In the genomic region with DNA sequence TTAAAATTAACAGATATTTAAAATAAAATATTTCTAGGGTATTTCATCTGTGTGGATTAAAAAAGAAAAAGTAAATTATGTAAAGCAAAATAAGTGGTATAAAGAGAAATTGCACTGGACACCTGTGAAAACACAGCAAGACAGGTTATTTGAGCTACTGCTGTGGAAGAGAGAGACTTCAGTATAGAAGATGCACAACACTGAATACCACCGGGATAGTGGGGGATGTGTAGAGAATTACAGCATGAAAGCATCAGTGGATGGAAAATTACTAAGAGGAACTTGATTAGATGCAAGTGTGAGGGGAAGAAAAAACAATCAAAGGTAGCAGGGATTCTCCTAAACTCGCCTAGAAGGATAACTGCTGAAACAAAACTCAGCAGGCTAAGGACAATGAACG, we compare ENCODE assay signal across 26 cellular contexts.
DNase-seq lines count a peak whose midpoint lies in the region; ATAC-seq and TF ChIP-seq lines count a peak whose summit lies in the region.
"Had no signal": no experiment of that assay in that cellular context is flagged by ENCODE, and none has a peak within 500 bp of the region (broad histone marks: within the 10 kb centered on the region; RNA-seq: fewer than 3 reads in every experiment).

No MANE protein-coding gene starts in this region.

- TF ChIP-seq POLR2A in sigmoid colon (IDR thresholded peaks at IDR 0.05), result no peak

- H3K4me3 ChIP-seq in DND-41 (ENCODE audit: low read depth in 1 of 2, low read length in 2 of 2), result no peak overlapping the region
- 0 out of 2 replicates have a peak overlapping the region, but pooled peaks have one; percentile 10 for H3K4me3 ChIP-seq in GM23338
- H3K4me3 ChIP-seq in choroid plexus epithelial cell (ENCODE audit: low read depth, low read length), result no peak overlapping the region
- no peak overlapping the region for H3K4me3 ChIP-seq in sigmoid colon
- H3K4me3 ChIP-seq: ascending aorta, cardiac muscle cell, coronary artery, esophagus muscularis mucosa, heart right ventricle, uterus had no signal

- H3K27me3 ChIP-seq in DND-41 (ENCODE audit: insufficient read depth, low read length, poor library complexity) (no peaks in the 10 kb centered on the region), GM23338 (ENCODE audit: insufficient read depth) (no peaks in the 10 kb centered on the region), sigmoid colon (no peaks in the 10 kb centered on the region)
- H3K27me3 ChIP-seq: ascending aorta, cardiac muscle cell, esophagus muscularis mucosa, foreskin keratinocyte, heart right ventricle, uterus had no signal

- H3K9me2 ChIP-seq in GM23338 (ENCODE audit: insufficient read depth), result no peaks in the 10 kb centered on the region

- ATAC-seq in DND-41 (ENCODE audit: insufficient read depth, low read depth), result peak; percentile 59
- ATAC-seq in GM23338, result peak; percentile 54
- no peak for ATAC-seq in activated CD8-positive, alpha-beta memory T cell treated with anti-CD3 and anti-CD28 coated beads, Interleukin-2, amount 10 ng/mL, durations not matched to agents 7 days and 5 days
- ATAC-seq: activated CD8-positive, alpha-beta T cell treated with anti-CD3 and anti-CD28 coated beads for 36 hours; activated naive CD4-positive, alpha-beta T cell treated with anti-CD3 and anti-CD28 coated beads, Interleukin-2, amount 50 U/mL, for 72 hours; foreskin keratinocyte; heart right ventricle; left lobe of liver; naive thymus-derived CD4-positive, alpha-beta T cell; SK-N-SH treated with all-trans-retinoic acid at 6 μM for 48 hours; stimulated activated naive CD8-positive, alpha-beta T cell treated with anti-CD3 and anti-CD28 coated beads, Interleukin-15, amount 100 ng/mL, for 72 hours had no signal

- no peaks in the 10 kb centered on the region; the same call in 2 of the 3 replicates for H3K36me3 Mint-ChIP-seq in GM23338 (ENCODE audit: low read depth)
- no peaks in the 10 kb centered on the region for H3K36me3 Mint-ChIP-seq in activated CD8-positive, alpha-beta memory T cell treated with anti-CD3 and anti-CD28 coated beads, Interleukin-2, amount 10 ng/mL, durations not matched to agents 7 days and 5 days
- H3K36me3 Mint-ChIP-seq: activated naive CD4-positive, alpha-beta T cell treated with anti-CD3 and anti-CD28 coated beads, Interleukin-2, amount 50 U/mL, for 72 hours; CD14-positive monocyte; immature natural killer cell; naive thymus-derived CD4-positive, alpha-beta T cell had no signal

- H3K9ac ChIP-seq in DND-41 (ENCODE audit: low read depth, low read length), result peak overlapping the region; percentile 34; the same call in 1 of the 2 replicates

- H3K27me3 Mint-ChIP-seq in GM23338 (ENCODE audit: insufficient read depth, low read depth, poor library complexity), result peaks cover 3% of the 10 kb centered on the region
- no peaks in the 10 kb centered on the region for H3K27me3 Mint-ChIP-seq in activated CD8-positive, alpha-beta memory T cell treated with anti-CD3 and anti-CD28 coated beads, Interleukin-2, amount 10 ng/mL, durations not matched to agents 7 days and 5 days
- H3K27me3 Mint-ChIP-seq: activated CD8-positive, alpha-beta T cell treated with anti-CD3 and anti-CD28 coated beads for 36 hours; naive thymus-derived CD4-positive, alpha-beta T cell; stimulated activated naive CD8-positive, alpha-beta T cell treated with anti-CD3 and anti-CD28 coated beads, Interleukin-15, amount 100 ng/mL, for 72 hours had no signal

- no peak for TF ChIP-seq CTCF in DND-41 (IDR thresholded peaks at IDR 0.05; ENCODE audit: borderline replicate concordance, extremely low read depth, low read length, poor library complexity, severe bottlenecking)
- no peak for TF ChIP-seq CTCF in GM23338 (conservative IDR thresholded peaks at IDR 0.05; ENCODE audit: low read depth in 2 of 2)
- no peak for TF ChIP-seq CTCF in choroid plexus epithelial cell (conservative IDR thresholded peaks at IDR 0.05; ENCODE audit: low read depth, low read length)
- TF ChIP-seq CTCF in sigmoid colon (IDR thresholded peaks at IDR 0.05), result no peak

- intact Hi-C loops in sigmoid colon (cut with DNase I), result no loop called here

- no peak overlapping the region for H3K4me3 Mint-ChIP-seq in GM23338
- no peak overlapping the region for H3K4me3 Mint-ChIP-seq in activated CD8-positive, alpha-beta memory T cell treated with anti-CD3 and anti-CD28 coated beads, Interleukin-2, amount 10 ng/mL, durations not matched to agents 7 days and 5 days
- H3K4me3 Mint-ChIP-seq: activated CD8-positive, alpha-beta T cell treated with anti-CD3 and anti-CD28 coated beads for 36 hours; CD14-positive monocyte; endodermal cell; HFFc6; immature natural killer cell; naive thymus-derived CD4-positive, alpha-beta T cell; stimulated activated naive CD8-positive, alpha-beta T cell treated with anti-CD3 and anti-CD28 coated beads, Interleukin-15, amount 100 ng/mL, for 72 hours had no signal

- peak; percentile 17 for DNase-seq in DND-41
- DNase-seq in GM23338 (ENCODE audit: low spot score), result peak; percentile 14
- peak; percentile 73 for DNase-seq in NCI-H748 (lab: John Stamatoyannopoulos, UW; ENCODE audit: unreplicated experiment)
- DNase-seq in choroid plexus epithelial cell (ENCODE audit: low read depth), result peak; percentile 2
- DNase-seq in activated CD8-positive, alpha-beta memory T cell treated with anti-CD3 and anti-CD28 coated beads, Interleukin-2, amount 10 ng/mL, durations not matched to agents 7 days and 5 days, result no peak
- no peak for DNase-seq in mucosa of gallbladder (ENCODE audit: low spot score)
- DNase-seq in sigmoid colon, result no peak
- DNase-seq: activated CD8-positive, alpha-beta T cell treated with anti-CD3 and anti-CD28 coated beads for 36 hours; endodermal cell; foreskin keratinocyte; heart right ventricle; HFFc6; immature natural killer cell; naive thymus-derived CD4-positive, alpha-beta T cell; NCI-H187 treated with DMSO at 0.1 percent for 48 hours; stimulated activated naive CD8-positive, alpha-beta T cell treated with anti-CD3 and anti-CD28 coated beads, Interleukin-15, amount 100 ng/mL, for 72 hours; uterus had no signal

- TF ChIP-seq EP300 in sigmoid colon (IDR thresholded peaks at IDR 0.05), result no peak

- no peaks in the 10 kb centered on the region for H4K20me1 ChIP-seq in DND-41 (ENCODE audit: insufficient read depth, low read length)
- no peaks in the 10 kb centered on the region for H4K20me1 ChIP-seq in GM23338 (replicated peaks; ENCODE audit: insufficient read depth)

- no peaks in the 10 kb centered on the region for H3K36me3 ChIP-seq in DND-41 (ENCODE audit: insufficient read depth, low read length)
- no peaks in the 10 kb centered on the region for H3K36me3 ChIP-seq in GM23338 (ENCODE audit: insufficient read depth)
- H3K36me3 ChIP-seq in sigmoid colon, result no peaks in the 10 kb centered on the region
- H3K36me3 ChIP-seq: ascending aorta, cardiac muscle cell, esophagus muscularis mucosa, heart right ventricle, uterus had no signal

- H3K79me2 ChIP-seq in DND-41 (ENCODE audit: insufficient read depth, low read length) (no peaks in the 10 kb centered on the region), GM23338 (replicated peaks; ENCODE audit: insufficient read depth) (no peaks in the 10 kb centered on the region)

- peaks cover 80% of the 10 kb centered on the region for H3K4me1 Mint-ChIP-seq in GM23338
- H3K4me1 Mint-ChIP-seq in activated CD8-positive, alpha-beta memory T cell treated with anti-CD3 and anti-CD28 coated beads, Interleukin-2, amount 10 ng/mL, durations not matched to agents 7 days and 5 days, result no peaks in the 10 kb centered on the region
- H3K4me1 Mint-ChIP-seq: CD14-positive monocyte; endodermal cell; immature natural killer cell; naive thymus-derived CD4-positive, alpha-beta T cell; stimulated activated naive CD8-positive, alpha-beta T cell treated with anti-CD3 and anti-CD28 coated beads, Interleukin-15, amount 100 ng/mL, for 72 hours had no signal

- H3K27ac Mint-ChIP-seq in GM23338, result peak overlapping the region; percentile 64
- no peak overlapping the region for H3K27ac Mint-ChIP-seq in activated CD8-positive, alpha-beta memory T cell treated with anti-CD3 and anti-CD28 coated beads, Interleukin-2, amount 10 ng/mL, durations not matched to agents 7 days and 5 days
- H3K27ac Mint-ChIP-seq: activated CD8-positive, alpha-beta T cell treated with anti-CD3 and anti-CD28 coated beads for 36 hours; activated naive CD4-positive, alpha-beta T cell treated with anti-CD3 and anti-CD28 coated beads, Interleukin-2, amount 50 U/mL, for 72 hours; CD14-positive monocyte; endodermal cell; HFFc6; immature natural killer cell; naive thymus-derived CD4-positive, alpha-beta T cell; stimulated activated naive CD8-positive, alpha-beta T cell treated with anti-CD3 and anti-CD28 coated beads, Interleukin-15, amount 100 ng/mL, for 72 hours had no signal

- H2AFZ ChIP-seq in DND-41 (ENCODE audit: low read depth, low read length) (peak overlapping the region; percentile 66), GM23338 (no peak overlapping the region)

- no peaks in the 10 kb centered on the region for H3K9me3 ChIP-seq in DND-41 (ENCODE audit: insufficient read depth, low read length, severe bottlenecking)
- no peaks in the 10 kb centered on the region for H3K9me3 ChIP-seq in sigmoid colon
- H3K9me3 ChIP-seq: ascending aorta, esophagus muscularis mucosa, heart right ventricle, uterus had no signal

- CTCF ChIA-PET in activated CD8-positive, alpha-beta memory T cell treated with anti-CD3 and anti-CD28 coated beads, Interleukin-2, amount 10 ng/mL, durations not matched to agents 7 days and 5 days (lab: Charles Lee), result no interaction called here

- no peaks in the 10 kb centered on the region for H3K9me3 Mint-ChIP-seq in GM23338
- peaks cover 3% of the 10 kb centered on the region for H3K9me3 Mint-ChIP-seq in activated CD8-positive, alpha-beta memory T cell treated with anti-CD3 and anti-CD28 coated beads, Interleukin-2, amount 10 ng/mL, durations not matched to agents 7 days and 5 days (ENCODE audit: low read depth)
- H3K9me3 Mint-ChIP-seq: endodermal cell had no signal

- no peaks in the 10 kb centered on the region for H3F3A ChIP-seq in GM23338 (replicated peaks; ENCODE audit: low read depth)

- H3K27ac ChIP-seq in DND-41 (ENCODE audit: low read length) (peak overlapping the region; percentile 88), GM23338 (ENCODE audit: low read depth) (peak overlapping the region; percentile 9; the same call in 1 of the 2 replicates), sigmoid colon (no peak overlapping the region)
- H3K27ac ChIP-seq: ascending aorta, cardiac muscle cell, coronary artery, esophagus muscularis mucosa, foreskin keratinocyte, heart right ventricle, HL-60, uterus had no signal

- 55 to 64% methylated on average over 3 of the region's 3 CpGs for WGBS in sigmoid colon, 2 donors

- H3K4me1 ChIP-seq in DND-41 (ENCODE audit: insufficient read depth, low read length) (peaks cover 51% of the 10 kb centered on the region), GM23338 (ENCODE audit: insufficient read depth) (peaks cover 81% of the 10 kb centered on the region), sigmoid colon (no peaks in the 10 kb centered on the region)
- H3K4me1 ChIP-seq: ascending aorta, esophagus muscularis mucosa, foreskin keratinocyte, heart right ventricle, uterus had no signal

- H3K4me2 ChIP-seq in DND-41 (ENCODE audit: insufficient read depth, low read length) (peak overlapping the region; percentile 23), GM23338 (peak overlapping the region; percentile 30)

TF ChIP-seq in GM23338, 12 proteins besides CTCF, POLR2A, EP300 and RAD21 (continues in another document):
- no peak for TF ChIP-seq CREB1 (CRISPR knock-in tag; IDR thresholded peaks at IDR 0.05; ENCODE audit: low read depth)
- no peak for TF ChIP-seq EZH2 (IDR thresholded peaks at IDR 0.05; ENCODE audit: low read depth, unreplicated experiment)

Comparison
In these comparisons a context has a peak if more than half of its experiments do, and no peak if none do; other contexts are left out.
1. DNase-seq: peak in DND-41 (single experiment), GM23338 (single experiment), NCI-H748 (single experiment) and choroid plexus epithelial cell (single experiment); none in activated CD8-positive, alpha-beta memory T cell treated with anti-CD3 and anti-CD28 coated beads, Interleukin-2, amount 10 ng/mL, durations not matched to agents 7 days and 5 days (single experiment), mucosa of gallbladder (single experiment) and sigmoid colon (single experiment).
2. H3K27ac ChIP-seq: peak in DND-41 (single experiment) and GM23338 (single experiment); none in sigmoid colon (0 of 4).